8 cellular contexts compared by ENCODE assay signal in genomic region chr17:8630802-8631553, GRCh38. TPM values are rescaled to one million over a fixed set of nuclear protein-coding genes. Genes with fewer than 3 reads are reported as not detected.
DNase-seq lines count a peak whose midpoint lies in the region; ATAC-seq and TF ChIP-seq lines count a peak whose summit lies in the region.

No MANE protein-coding gene starts in this region.

- peak overlapping the region; percentile 97 for H3K27ac ChIP-seq in HUES48 (ENCODE audit: low read depth, low read length)
- peak overlapping the region; percentile 55 for H3K27ac ChIP-seq in OCI-LY3 (ENCODE audit: low read length)

- ATAC-seq in GM21423 (IDR thresholded peaks at IDR 0.05; ENCODE audit: unreplicated experiment): peak; percentile 93
- peak; percentile 99 for ATAC-seq in mucosa of descending colon

- H3K4me1 ChIP-seq in HUES48 (ENCODE audit: control insufficient read depth, insufficient read depth, low read length) (peaks cover 28% of the 10 kb centered on the region), OCI-LY3 (ENCODE audit: low read length) (peaks cover 4% of the 10 kb centered on the region), mucosa of descending colon (ENCODE audit: low read depth) (peaks cover 6% of the 10 kb centered on the region)

- H3K27me3 ChIP-seq in HUES48 (ENCODE audit: control insufficient read depth, insufficient read depth, low read length): no peaks in the 10 kb centered on the region
- H3K27me3 ChIP-seq in OCI-LY3 (ENCODE audit: low read depth, low read length): no peaks in the 10 kb centered on the region

- H3K79me2 ChIP-seq in OCI-LY3 (ENCODE audit: low read length): peaks cover 7% of the 10 kb centered on the region; the same call in 1 of the 2 replicates

- H3K9ac ChIP-seq in HUES48 (ENCODE audit: low read depth, low read length) (peak overlapping the region; percentile 89), OCI-LY3 (ENCODE audit: low read length) (peak overlapping the region; percentile 89)

- peak overlapping the region; percentile 82 for H2AFZ ChIP-seq in OCI-LY3 (ENCODE audit: low read depth, low read length)

- H3K4me3 ChIP-seq in HUES48 (ENCODE audit: low read depth, low read length) (peak overlapping the region; percentile 99), OCI-LY3 (ENCODE audit: low read length) (peak overlapping the region; percentile 99), epithelial cell of proximal tubule (ENCODE audit: low read depth, low read length) (peak overlapping the region; percentile 96), mucosa of descending colon (peak overlapping the region; percentile 32)

- H3K9me3 ChIP-seq in HUES48 (ENCODE audit: control insufficient read depth, insufficient read depth, low read length): no peaks in the 10 kb centered on the region
- no peaks in the 10 kb centered on the region for H3K9me3 ChIP-seq in OCI-LY3 (ENCODE audit: insufficient read depth, low read length)
- H3K9me3 ChIP-seq in mucosa of descending colon: no peaks in the 10 kb centered on the region

- intact Hi-C loops in mucosa of descending colon (cut with DNase I, micrococcal nuclease): no loop called here

- peak; percentile 94 for DNase-seq in COLO668 (lab: John Stamatoyannopoulos, UW; ENCODE audit: unreplicated experiment)
- peak; percentile 91 for DNase-seq in activated T-cell treated with anti-CD3 and anti-CD28 coated beads for 48 hours (ENCODE audit: low read depth)
- peak; percentile 91 for DNase-seq in epithelial cell of proximal tubule (ENCODE audit: low read depth)
- DNase-seq in mucosa of descending colon: peak; percentile 96 to 97 (median 97)
- peak; percentile 56 to 64 for DNase-seq in stimulated activated CD8-positive, alpha-beta memory T cell treated with anti-CD3 and anti-CD28 coated beads, Interleukin-4, amount 100 ng/mL, for 1 hour (ENCODE audit: low read depth in 2 of 2, low spot score in 1 of 2)

- H3K4me2 ChIP-seq in OCI-LY3 (ENCODE audit: low read length): peak overlapping the region; percentile 94

- H4K20me1 ChIP-seq in OCI-LY3 (ENCODE audit: insufficient read depth, low read length): no peaks in the 10 kb centered on the region

- 0 out of 2 replicates have a peak, but pooled peaks cover 2% of the 10 kb centered on the region for H3K36me3 ChIP-seq in HUES48 (ENCODE audit: control insufficient read depth, insufficient read depth, low read length)
- no peaks in the 10 kb centered on the region for H3K36me3 ChIP-seq in OCI-LY3 (replicated peaks; ENCODE audit: low read depth, low read length)
- H3K36me3 ChIP-seq in mucosa of descending colon (ENCODE audit: low read depth): no peaks in the 10 kb centered on the region

- TF ChIP-seq CTCF in OCI-LY3 (IDR thresholded peaks at IDR 0.05; ENCODE audit: low read depth, low read length) (peak; percentile 25; the same call in 1 of the 2 replicates), epithelial cell of proximal tubule (conservative IDR thresholded peaks at IDR 0.05; ENCODE audit: low read depth, low read length) (peak; percentile 7), mucosa of descending colon (IDR thresholded peaks at IDR 0.05) (peak; percentile 8)

RNA-seq across cellular contexts. Expression of gene MYH10, which starts 0.5 kb away (rescaled TPM):
- 62.9 and 71.1 TPM in 2 replicates for total RNA-seq in epithelial cell of proximal tubule
- 10 to 100 TPM in 2 of 3 donors, 1 to 10 TPM in 1; 4.3 to 23.8 (median 10.1) TPM for total RNA-seq in mucosa of descending colon

Comparison
In these comparisons a context has a peak if more than half of its experiments do, and no peak if none do; other contexts are left out.
1. Peak in every context shown above with its lines: DNase-seq, ATAC-seq, H3K4me3 ChIP-seq and H3K27ac ChIP-seq.
2. H3K4me3 ChIP-seq: peak in every context shown above with its lines; median percentile 99 in HUES48; 99 in OCI-LY3; 96 in epithelial cell of proximal tubule; 32 in mucosa of descending colon.